ENCODE assay signal across 1 cellular context in genomic region chr9:113210815-113211214, GRCh38.
TF ChIP-seq lines count a peak whose summit lies in the region.

No MANE protein-coding gene starts in this region.

TF ChIP-seq in HepG2, 621 proteins besides CTCF, POLR2A, EP300 and RAD21 (continued from another document):
- TF ChIP-seq ZNF280D (CRISPR knock-in tag; IDR thresholded peaks at IDR 0.05): no peak
- no peak for TF ChIP-seq ZNF75D (CRISPR knock-in tag; IDR thresholded peaks at IDR 0.05; ENCODE audit: borderline replicate concordance)
- no peak for TF ChIP-seq HDAC6 (IDR thresholded peaks at IDR 0.05; ENCODE audit: low read depth, low read length)
- TF ChIP-seq MIER2 (CRISPR knock-in tag; IDR thresholded peaks at IDR 0.05): no peak
- no peak for TF ChIP-seq TEF (CRISPR knock-in tag; IDR thresholded peaks at IDR 0.05)
- TF ChIP-seq PHF5A (CRISPR knock-in tag; IDR thresholded peaks at IDR 0.05; ENCODE audit: low read depth, unreplicated experiment): no peak
TF ChIP-seq in HepG2: peak in this region for 0.
